ENCODE assay signal across 18 cellular contexts in genomic region chrX:96004386-96004785, GRCh38.
DNase-seq lines count a peak whose midpoint lies in the region; ATAC-seq and TF ChIP-seq lines count a peak whose summit lies in the region.
"Had no signal": no experiment of that assay in that cellular context is flagged by ENCODE, and none has a peak within 500 bp of the region (broad histone marks: within the 10 kb centered on the region; RNA-seq: fewer than 3 reads in every experiment).

No MANE protein-coding gene starts in this region.

- H3K4me2 ChIP-seq in fibroblast of lung (ENCODE audit: extremely low read depth, insufficient read depth, low read length) = no peak overlapping the region

- no peaks in the 10 kb centered on the region for H3K4me1 ChIP-seq in fibroblast of lung (ENCODE audit: control insufficient read depth, extremely low read depth, insufficient read depth, low read length)
- H3K4me1 ChIP-seq in mesodermal cell (ENCODE audit: control insufficient read depth, insufficient read depth, low read length, poor library complexity, severe bottlenecking) = no peaks in the 10 kb centered on the region
- no peaks in the 10 kb centered on the region for H3K4me1 ChIP-seq in CD8-positive, alpha-beta T cell (ENCODE audit: insufficient read depth, low read length)
- H3K4me1 ChIP-seq: right lobe of liver had no signal

- no peaks in the 10 kb centered on the region for H3K27me3 Mint-ChIP-seq in CD8-positive, alpha-beta T cell (ENCODE audit: low read depth)
- H3K27me3 Mint-ChIP-seq: effector memory CD8-positive, alpha-beta T cell had no signal

- H3K36me3 ChIP-seq in fibroblast of lung (ENCODE audit: control insufficient read depth, insufficient read depth, low read length) = no peaks in the 10 kb centered on the region
- H3K36me3 ChIP-seq in mesodermal cell (ENCODE audit: control insufficient read depth, insufficient read depth, low read length) = no peaks in the 10 kb centered on the region
- H3K36me3 ChIP-seq in CD8-positive, alpha-beta T cell (ENCODE audit: insufficient read depth, low read length) = no peaks in the 10 kb centered on the region
- H3K36me3 ChIP-seq: right lobe of liver had no signal

- TF ChIP-seq CTCF in fibroblast of lung (conservative IDR thresholded peaks at IDR 0.05 in 1 of 2, IDR thresholded peaks at IDR 0.05 in 1 of 2; ENCODE audit: low read depth in 1 of 2, low read length in 2 of 2) = no peak
- TF ChIP-seq CTCF in CD8-positive, alpha-beta T cell (IDR thresholded peaks at IDR 0.05) = no peak

- H3K4me3 ChIP-seq in fibroblast of lung (replicated peaks in 1 of 4; ENCODE audit: control extremely low read depth in 1 of 4, insufficient read depth in 1 of 4, low read depth in 3 of 4, low read length in 4 of 4) (no peak overlapping the region), mesodermal cell (ENCODE audit: extremely low read depth, insufficient read depth, low read length, poor library complexity, severe bottlenecking) (no peak overlapping the region)
- no peak overlapping the region for H3K4me3 ChIP-seq in CD8-positive, alpha-beta T cell (ENCODE audit: low read depth, low read length)
- H3K4me3 ChIP-seq: right lobe of liver, SK-N-MC had no signal

- intact Hi-C loops in CD8-positive, alpha-beta T cell (cut with DNase I, micrococcal nuclease) = no loop called here
- intact Hi-C loops in Right ventricle myocardium inferior (cut with DNase I) = no loop called here

- no peak overlapping the region for H3K9ac ChIP-seq in fibroblast of lung (ENCODE audit: insufficient read depth, low read length)

- H3K79me2 ChIP-seq in fibroblast of lung (ENCODE audit: control insufficient read depth, insufficient read depth, low read length) = no peaks in the 10 kb centered on the region

- no peak for ATAC-seq in CD8-positive, alpha-beta T cell
- no peak for ATAC-seq in Right ventricle myocardium inferior
- ATAC-seq: effector memory CD8-positive, alpha-beta T cell; right lobe of liver had no signal

- no peaks in the 10 kb centered on the region for H3K9me3 ChIP-seq in fibroblast of lung (ENCODE audit: control insufficient read depth, insufficient read depth, low read depth, low read length)
- no peaks in the 10 kb centered on the region for H3K9me3 ChIP-seq in mesodermal cell (ENCODE audit: control insufficient read depth, low read length)
- no peaks in the 10 kb centered on the region for H3K9me3 ChIP-seq in CD8-positive, alpha-beta T cell (ENCODE audit: low read length)
- H3K9me3 ChIP-seq: right lobe of liver had no signal

- H3K27me3 ChIP-seq in fibroblast of lung (ENCODE audit: control insufficient read depth, insufficient read depth, low read length) = no peaks in the 10 kb centered on the region
- H3K27me3 ChIP-seq in CD8-positive, alpha-beta T cell (ENCODE audit: insufficient read depth, low read length) = no peaks in the 10 kb centered on the region
- H3K27me3 ChIP-seq: right lobe of liver had no signal

- CTCF ChIA-PET in CD8-positive, alpha-beta T cell (lab: Charles Lee) = no interaction called here

- H3K4me1 Mint-ChIP-seq in CD8-positive, alpha-beta T cell (ENCODE audit: low read depth) = no peaks in the 10 kb centered on the region

- no peak overlapping the region for H3K4me3 Mint-ChIP-seq in CD8-positive, alpha-beta T cell
- H3K4me3 Mint-ChIP-seq: effector memory CD8-positive, alpha-beta T cell had no signal

- no peak overlapping the region for H3K27ac ChIP-seq in fibroblast of lung (ENCODE audit: insufficient read depth, low read length)
- peak overlapping the region; percentile 59 for H3K27ac ChIP-seq in mesodermal cell (ENCODE audit: low read depth, low read length, severe bottlenecking)
- no peak overlapping the region for H3K27ac ChIP-seq in CD8-positive, alpha-beta T cell (ENCODE audit: low read depth, low read length)
- H3K27ac ChIP-seq: right lobe of liver, SK-N-MC had no signal

- no peak overlapping the region for H3K27ac Mint-ChIP-seq in CD8-positive, alpha-beta T cell
- H3K27ac Mint-ChIP-seq: effector memory CD8-positive, alpha-beta T cell had no signal

- no peak overlapping the region for H2AFZ ChIP-seq in fibroblast of lung (ENCODE audit: low read length)

- DNase-seq in EL (peak; percentile 1), amniotic stem cell (lab: John Stamatoyannopoulos, UW) (peak; percentile 2), fibroblast of lung (ENCODE audit: low read depth in 2 of 2) (peak; percentile 58 to 83), Right ventricle myocardium inferior (ENCODE audit: missing footprints) (no peak), COR-L47 (lab: John Stamatoyannopoulos, UW) (no peak)
- no peak for DNase-seq in stimulated activated CD4-positive, alpha-beta T cell treated with anti-CD3 and anti-CD28 coated beads, Interleukin-1b, Interleukin-23, amount 100 ng/mL, for 48 hours
- no peak for DNase-seq in CD8-positive, alpha-beta T cell
- DNase-seq: activated CD4-positive, alpha-beta T cell treated with anti-CD3 and anti-CD28 coated beads for 48 hours; activated naive CD4-positive, alpha-beta T cell treated with anti-CD3 and anti-CD28 coated beads, Interleukin-2, amount 50 U/mL, for 16 hours; AML-193; caudate nucleus; effector memory CD8-positive, alpha-beta T cell; glutamatergic neuron; NCI-H146; right lobe of liver; stimulated activated CD4-positive, alpha-beta T cell treated with anti-CD3 and anti-CD28 coated beads, Interleukin-4, amount 100 ng/mL, for 1 hour had no signal

- POLR2A ChIA-PET in CD8-positive, alpha-beta T cell (lab: Charles Lee) = no interaction called here

- H4K20me1 ChIP-seq in fibroblast of lung (ENCODE audit: control insufficient read depth, extremely low read depth, insufficient read depth, low read length) = no peaks in the 10 kb centered on the region

- H3K9me3 Mint-ChIP-seq in CD8-positive, alpha-beta T cell = no peaks in the 10 kb centered on the region
- H3K9me3 Mint-ChIP-seq: effector memory CD8-positive, alpha-beta T cell had no signal

- no CpG with 5 or more reads among the region's 2 CpGs for WGBS in mesodermal cell (ENCODE audit: insufficient coverage in 2 of 2), 2 experiments

- H3K36me3 Mint-ChIP-seq in CD8-positive, alpha-beta T cell = no peaks in the 10 kb centered on the region

Comparison
In these comparisons a context has a peak if more than half of its experiments do, and no peak if none do; other contexts are left out.
1. DNase-seq: peak in EL (single experiment), amniotic stem cell (single experiment) and fibroblast of lung (2 of 2); none in stimulated activated CD4-positive, alpha-beta T cell treated with anti-CD3 and anti-CD28 coated beads, Interleukin-1b, Interleukin-23, amount 100 ng/mL, for 48 hours (single experiment), CD8-positive, alpha-beta T cell (0 of 7), Right ventricle myocardium inferior (single experiment) and COR-L47 (single experiment).